1 cellular context compared by ENCODE assay signal in the genomic region with DNA sequence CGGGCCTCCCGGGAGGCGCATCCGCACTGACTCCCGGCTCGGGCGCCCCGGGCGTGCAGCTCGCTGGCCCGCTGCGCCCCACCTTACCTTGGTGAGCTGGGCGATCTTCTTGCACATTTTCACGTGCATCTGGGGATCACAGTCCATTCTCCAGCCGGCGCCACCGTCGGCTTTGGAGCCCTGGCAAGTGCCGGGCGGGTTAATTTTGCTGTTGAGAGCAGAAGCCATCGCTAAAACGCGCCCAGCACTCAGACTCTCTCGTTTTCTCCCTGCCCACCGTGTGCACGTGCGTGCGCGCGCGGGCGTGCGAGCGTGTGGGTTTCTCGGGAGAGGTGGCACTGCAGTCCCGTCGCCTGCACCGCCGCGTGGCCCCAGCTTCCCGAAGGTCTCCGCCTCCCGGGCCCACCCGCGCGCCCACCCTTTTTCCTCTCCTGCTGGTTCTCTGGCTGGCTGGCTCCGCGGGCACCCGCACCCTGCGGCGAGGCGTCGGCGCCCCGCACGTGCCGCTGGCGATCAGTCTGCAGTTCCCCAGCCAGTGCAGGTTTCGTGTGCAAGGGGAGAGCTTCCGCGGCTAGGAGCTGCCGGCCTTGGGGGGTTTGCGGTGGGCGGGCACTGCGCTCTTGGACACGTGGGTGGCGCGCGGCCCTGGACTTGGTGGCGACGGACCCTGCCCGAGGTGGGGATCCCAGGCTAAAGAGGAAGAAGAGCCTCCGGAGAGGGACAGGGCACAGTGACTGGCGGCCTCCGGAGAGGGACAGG.
TF ChIP-seq lines count a peak whose summit lies in the region.

FAM184B (minus strand) TSS at position 550 of the 759 bp plus-strand sequence; CDS start at position 228, 322 bp downstream.

TF ChIP-seq in WTC11, 78 proteins besides CTCF, POLR2A, EP300 and RAD21 (continued from another document):
- TF ChIP-seq E2F4 (CRISPR knock-in tag; IDR thresholded peaks at IDR 0.05; ENCODE audit: borderline replicate concordance, low read depth), result peak; percentile 54; the same call in 1 of the 2 replicates
- TF ChIP-seq, protein P1, sequence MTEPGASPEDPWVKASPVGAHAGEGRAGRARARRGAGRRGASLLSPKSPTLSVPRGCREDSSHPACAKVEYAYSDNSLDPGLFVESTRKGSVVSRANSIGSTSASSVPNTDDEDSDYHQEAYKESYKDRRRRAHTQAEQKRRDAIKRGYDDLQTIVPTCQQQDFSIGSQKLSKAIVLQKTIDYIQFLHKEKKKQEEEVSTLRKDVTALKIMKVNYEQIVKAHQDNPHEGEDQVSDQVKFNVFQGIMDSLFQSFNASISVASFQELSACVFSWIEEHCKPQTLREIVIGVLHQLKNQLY (CRISPR knock-in tag; IDR thresholded peaks at IDR 0.05), result peak; percentile 72; the same call in 1 of the 2 replicates
- TF ChIP-seq ZNF396 (CRISPR knock-in tag; IDR thresholded peaks at IDR 0.05; ENCODE audit: borderline replicate concordance), result no peak
- peak; percentile 99 for TF ChIP-seq MAX (CRISPR knock-in tag; IDR thresholded peaks at IDR 0.05)
- TF ChIP-seq ZNF423 (CRISPR knock-in tag; IDR thresholded peaks at IDR 0.05), result peak; percentile 72
- TF ChIP-seq GABPB1 (CRISPR knock-in tag; IDR thresholded peaks at IDR 0.05), result no peak
- TF ChIP-seq EMX1 (CRISPR knock-in tag; IDR thresholded peaks at IDR 0.05), result no peak
- no peak for TF ChIP-seq ZNF671 (CRISPR knock-in tag; IDR thresholded peaks at IDR 0.05)
- TF ChIP-seq ZNF263 (CRISPR knock-in tag; IDR thresholded peaks at IDR 0.05; ENCODE audit: low read depth), result peak; percentile 78; the same call in 1 of the 2 replicates
- no peak for TF ChIP-seq PRRX2 (CRISPR knock-in tag; IDR thresholded peaks at IDR 0.05)
- peak; percentile 97 for TF ChIP-seq ARID4B (CRISPR knock-in tag; IDR thresholded peaks at IDR 0.05; ENCODE audit: borderline replicate concordance)
- TF ChIP-seq FOXK1 (CRISPR knock-in tag; IDR thresholded peaks at IDR 0.05), result peak; percentile 73; the same call in 1 of the 2 replicates
- TF ChIP-seq JUN (CRISPR knock-in tag; IDR thresholded peaks at IDR 0.05), result peak; percentile 90; the same call in 1 of the 2 replicates
- TF ChIP-seq, protein P2, sequence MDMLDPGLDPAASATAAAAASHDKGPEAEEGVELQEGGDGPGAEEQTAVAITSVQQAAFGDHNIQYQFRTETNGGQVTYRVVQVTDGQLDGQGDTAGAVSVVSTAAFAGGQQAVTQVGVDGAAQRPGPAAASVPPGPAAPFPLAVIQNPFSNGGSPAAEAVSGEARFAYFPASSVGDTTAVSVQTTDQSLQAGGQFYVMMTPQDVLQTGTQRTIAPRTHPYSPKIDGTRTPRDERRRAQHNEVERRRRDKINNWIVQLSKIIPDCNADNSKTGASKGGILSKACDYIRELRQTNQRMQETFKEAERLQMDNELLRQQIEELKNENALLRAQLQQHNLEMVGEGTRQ (CRISPR knock-in tag; IDR thresholded peaks at IDR 0.05), result peak; percentile 71
- TF ChIP-seq, protein P3, sequence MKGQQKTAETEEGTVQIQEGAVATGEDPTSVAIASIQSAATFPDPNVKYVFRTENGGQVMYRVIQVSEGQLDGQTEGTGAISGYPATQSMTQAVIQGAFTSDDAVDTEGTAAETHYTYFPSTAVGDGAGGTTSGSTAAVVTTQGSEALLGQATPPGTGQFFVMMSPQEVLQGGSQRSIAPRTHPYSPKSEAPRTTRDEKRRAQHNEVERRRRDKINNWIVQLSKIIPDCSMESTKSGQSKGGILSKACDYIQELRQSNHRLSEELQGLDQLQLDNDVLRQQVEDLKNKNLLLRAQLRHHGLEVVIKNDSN (CRISPR knock-in tag; IDR thresholded peaks at IDR 0.05), result peak; percentile 73; the same call in 1 of the 2 replicates
- TF ChIP-seq TEAD1 (CRISPR knock-in tag; IDR thresholded peaks at IDR 0.05), result peak; percentile 93
- TF ChIP-seq FOXP1 (CRISPR knock-in tag; IDR thresholded peaks at IDR 0.05; ENCODE audit: borderline replicate concordance), result peak; percentile 97
